1 cellular context compared by ENCODE assay signal in the genomic region with DNA sequence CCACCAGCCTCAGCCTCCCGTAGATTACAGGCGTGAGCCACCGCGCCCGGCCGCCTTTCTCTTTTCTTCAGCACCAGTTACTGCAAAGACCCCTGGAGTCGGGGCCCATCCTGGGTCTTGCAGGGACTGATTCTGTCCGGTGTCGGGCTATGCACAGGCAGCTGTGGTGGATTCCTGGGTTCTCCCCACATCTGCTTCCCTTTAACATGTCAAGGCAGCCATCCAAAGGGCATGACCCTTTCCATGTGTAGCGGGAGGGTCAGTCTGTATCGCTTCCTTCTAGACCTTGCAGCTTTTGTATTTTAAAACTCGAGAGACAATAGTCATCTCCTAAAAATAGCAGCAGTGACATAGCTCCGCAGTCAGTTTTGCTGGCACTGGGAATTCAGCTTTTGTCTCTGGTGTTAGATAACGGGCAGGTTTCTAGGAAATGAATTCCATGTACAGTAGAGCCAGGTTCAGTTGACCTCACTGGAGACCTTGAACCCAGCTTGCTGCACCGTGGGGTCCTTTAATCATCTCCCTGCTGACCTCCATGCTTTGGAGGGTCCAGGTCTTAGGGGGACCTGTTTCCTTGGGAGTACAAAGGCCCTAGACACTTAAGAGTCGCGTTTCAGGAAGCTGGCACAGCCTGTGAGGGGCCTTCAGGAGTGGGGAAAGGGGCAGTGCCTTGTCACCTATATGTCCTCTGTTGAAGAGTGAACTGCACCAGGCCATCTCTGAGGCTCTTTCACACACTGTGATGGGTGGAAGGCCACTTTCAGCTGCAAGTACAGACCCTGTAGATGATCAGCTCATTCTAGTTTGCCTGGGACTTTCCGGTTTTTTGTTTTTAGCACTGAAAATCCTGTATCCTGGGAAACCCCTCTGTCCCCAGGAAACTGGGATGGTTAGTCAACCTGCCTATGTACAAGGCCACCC.
TF ChIP-seq lines count a peak whose summit lies in the region.

No MANE protein-coding gene starts in this region.

TF ChIP-seq in K562, 482 proteins besides CTCF, POLR2A, EP300 and RAD21 (continued from another document and continues in another):
- TF ChIP-seq RBM14 (IDR thresholded peaks at IDR 0.05; ENCODE audit: borderline replicate concordance, insufficient read depth, low read depth, low read length) (no peak), ZNF41 (CRISPR knock-in tag; conservative IDR thresholded peaks at IDR 0.05) (no peak), ZNF444 (CRISPR knock-in tag; IDR thresholded peaks at IDR 0.05) (no peak), POLR2AphosphoS2 (IDR thresholded peaks at IDR 0.05; ENCODE audit: low read length) (no peak), ATF1 (CRISPR knock-in tag; IDR thresholded peaks at IDR 0.05) (no peak), ATF1 (tag; IDR thresholded peaks at IDR 0.05) (no peak), PHB2 (IDR thresholded peaks at IDR 0.05; ENCODE audit: low read depth) (no peak), BRD9 (IDR thresholded peaks at IDR 0.05; ENCODE audit: low read depth, partially characterized antibody) (no peak), MYC (IDR thresholded peaks at IDR 0.05; ENCODE audit: low read depth, low read length) (no peak), MYC (CRISPR knock-in tag; IDR thresholded peaks at IDR 0.05; ENCODE audit: borderline replicate concordance, low read depth) (no peak), CSDE1 (IDR thresholded peaks at IDR 0.05) (no peak), CHD1 (IDR thresholded peaks at IDR 0.05; ENCODE audit: low read length) (no peak), RFX7 (CRISPR knock-in tag; IDR thresholded peaks at IDR 0.05) (no peak), ATF7 (IDR thresholded peaks at IDR 0.05) (peak; percentile 70), XRCC5 (IDR thresholded peaks at IDR 0.05; ENCODE audit: low read depth, low read length) (no peak), ZNF586 (CRISPR knock-in tag; conservative IDR thresholded peaks at IDR 0.05) (no peak), NFIC (IDR thresholded peaks at IDR 0.05) (peak; percentile 67), STAT5A (IDR thresholded peaks at IDR 0.05; ENCODE audit: borderline replicate concordance, low read length) (peak; percentile 7; the same call in 1 of the 2 replicates), TEAD4 (IDR thresholded peaks at IDR 0.05; ENCODE audit: low read length) (peak; percentile 51; the same call in 1 of the 2 replicates), TEAD4 (CRISPR knock-in tag; IDR thresholded peaks at IDR 0.05; ENCODE audit: borderline replicate concordance) (no peak), CHCHD3 (CRISPR knock-in tag; IDR thresholded peaks at IDR 0.05) (no peak), GATA2 (CRISPR knock-in tag; IDR thresholded peaks at IDR 0.05) (no peak), DPF2 (IDR thresholded peaks at IDR 0.05) (no peak; the same call in 1 of the 2 replicates), ZNF644 (tag; IDR thresholded peaks at IDR 0.05; ENCODE audit: low read depth) (no peak), ZNF583 (CRISPR knock-in tag; IDR thresholded peaks at IDR 0.05) (no peak), GABPA (tag; conservative IDR thresholded peaks at IDR 0.05; ENCODE audit: low read depth) (no peak), HNRNPK (IDR thresholded peaks at IDR 0.05; ENCODE audit: low read depth, low read length, poor library complexity, severe bottlenecking) (no peak), HDAC3 (IDR thresholded peaks at IDR 0.05; ENCODE audit: borderline replicate concordance, partially characterized antibody) (peak; percentile 76), ZNF77 (CRISPR knock-in tag; IDR thresholded peaks at IDR 0.05) (no peak), ZNF354B (CRISPR knock-in tag; IDR thresholded peaks at IDR 0.05) (no peak), ETV5 (CRISPR knock-in tag; IDR thresholded peaks at IDR 0.05; ENCODE audit: low read depth) (peak; percentile 60; the same call in 1 of the 2 replicates), ZNF239 (CRISPR knock-in tag; IDR thresholded peaks at IDR 0.05) (no peak)
- TF ChIP-seq, protein P1, sequence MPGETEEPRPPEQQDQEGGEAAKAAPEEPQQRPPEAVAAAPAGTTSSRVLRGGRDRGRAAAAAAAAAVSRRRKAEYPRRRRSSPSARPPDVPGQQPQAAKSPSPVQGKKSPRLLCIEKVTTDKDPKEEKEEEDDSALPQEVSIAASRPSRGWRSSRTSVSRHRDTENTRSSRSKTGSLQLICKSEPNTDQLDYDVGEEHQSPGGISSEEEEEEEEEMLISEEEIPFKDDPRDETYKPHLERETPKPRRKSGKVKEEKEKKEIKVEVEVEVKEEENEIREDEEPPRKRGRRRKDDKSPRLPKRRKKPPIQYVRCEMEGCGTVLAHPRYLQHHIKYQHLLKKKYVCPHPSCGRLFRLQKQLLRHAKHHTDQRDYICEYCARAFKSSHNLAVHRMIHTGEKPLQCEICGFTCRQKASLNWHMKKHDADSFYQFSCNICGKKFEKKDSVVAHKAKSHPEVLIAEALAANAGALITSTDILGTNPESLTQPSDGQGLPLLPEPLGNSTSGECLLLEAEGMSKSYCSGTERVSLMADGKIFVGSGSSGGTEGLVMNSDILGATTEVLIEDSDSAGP (CRISPR knock-in tag; IDR thresholded peaks at IDR 0.05), result no peak
- TF ChIP-seq, protein P2, sequence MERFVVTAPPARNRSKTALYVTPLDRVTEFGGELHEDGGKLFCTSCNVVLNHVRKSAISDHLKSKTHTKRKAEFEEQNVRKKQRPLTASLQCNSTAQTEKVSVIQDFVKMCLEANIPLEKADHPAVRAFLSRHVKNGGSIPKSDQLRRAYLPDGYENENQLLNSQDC (CRISPR knock-in tag; IDR thresholded peaks at IDR 0.05), result no peak
- TF ChIP-seq, protein P3, sequence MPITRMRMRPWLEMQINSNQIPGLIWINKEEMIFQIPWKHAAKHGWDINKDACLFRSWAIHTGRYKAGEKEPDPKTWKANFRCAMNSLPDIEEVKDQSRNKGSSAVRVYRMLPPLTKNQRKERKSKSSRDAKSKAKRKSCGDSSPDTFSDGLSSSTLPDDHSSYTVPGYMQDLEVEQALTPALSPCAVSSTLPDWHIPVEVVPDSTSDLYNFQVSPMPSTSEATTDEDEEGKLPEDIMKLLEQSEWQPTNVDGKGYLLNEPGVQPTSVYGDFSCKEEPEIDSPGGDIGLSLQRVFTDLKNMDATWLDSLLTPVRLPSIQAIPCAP (CRISPR knock-in tag; IDR thresholded peaks at IDR 0.05; ENCODE audit: borderline replicate concordance), result no peak
- TF ChIP-seq, protein P4, sequence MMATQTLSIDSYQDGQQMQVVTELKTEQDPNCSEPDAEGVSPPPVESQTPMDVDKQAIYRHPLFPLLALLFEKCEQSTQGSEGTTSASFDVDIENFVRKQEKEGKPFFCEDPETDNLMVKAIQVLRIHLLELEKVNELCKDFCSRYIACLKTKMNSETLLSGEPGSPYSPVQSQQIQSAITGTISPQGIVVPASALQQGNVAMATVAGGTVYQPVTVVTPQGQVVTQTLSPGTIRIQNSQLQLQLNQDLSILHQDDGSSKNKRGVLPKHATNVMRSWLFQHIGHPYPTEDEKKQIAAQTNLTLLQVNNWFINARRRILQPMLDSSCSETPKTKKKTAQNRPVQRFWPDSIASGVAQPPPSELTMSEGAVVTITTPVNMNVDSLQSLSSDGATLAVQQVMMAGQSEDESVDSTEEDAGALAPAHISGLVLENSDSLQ (IDR thresholded peaks at IDR 0.05), result 0 out of 2 replicates have a peak, but pooled peaks have one; percentile 9
- TF ChIP-seq, protein P5, sequence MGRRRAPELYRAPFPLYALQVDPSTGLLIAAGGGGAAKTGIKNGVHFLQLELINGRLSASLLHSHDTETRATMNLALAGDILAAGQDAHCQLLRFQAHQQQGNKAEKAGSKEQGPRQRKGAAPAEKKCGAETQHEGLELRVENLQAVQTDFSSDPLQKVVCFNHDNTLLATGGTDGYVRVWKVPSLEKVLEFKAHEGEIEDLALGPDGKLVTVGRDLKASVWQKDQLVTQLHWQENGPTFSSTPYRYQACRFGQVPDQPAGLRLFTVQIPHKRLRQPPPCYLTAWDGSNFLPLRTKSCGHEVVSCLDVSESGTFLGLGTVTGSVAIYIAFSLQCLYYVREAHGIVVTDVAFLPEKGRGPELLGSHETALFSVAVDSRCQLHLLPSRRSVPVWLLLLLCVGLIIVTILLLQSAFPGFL (CRISPR knock-in tag; IDR thresholded peaks at IDR 0.05), result no peak
- TF ChIP-seq, protein P6, sequence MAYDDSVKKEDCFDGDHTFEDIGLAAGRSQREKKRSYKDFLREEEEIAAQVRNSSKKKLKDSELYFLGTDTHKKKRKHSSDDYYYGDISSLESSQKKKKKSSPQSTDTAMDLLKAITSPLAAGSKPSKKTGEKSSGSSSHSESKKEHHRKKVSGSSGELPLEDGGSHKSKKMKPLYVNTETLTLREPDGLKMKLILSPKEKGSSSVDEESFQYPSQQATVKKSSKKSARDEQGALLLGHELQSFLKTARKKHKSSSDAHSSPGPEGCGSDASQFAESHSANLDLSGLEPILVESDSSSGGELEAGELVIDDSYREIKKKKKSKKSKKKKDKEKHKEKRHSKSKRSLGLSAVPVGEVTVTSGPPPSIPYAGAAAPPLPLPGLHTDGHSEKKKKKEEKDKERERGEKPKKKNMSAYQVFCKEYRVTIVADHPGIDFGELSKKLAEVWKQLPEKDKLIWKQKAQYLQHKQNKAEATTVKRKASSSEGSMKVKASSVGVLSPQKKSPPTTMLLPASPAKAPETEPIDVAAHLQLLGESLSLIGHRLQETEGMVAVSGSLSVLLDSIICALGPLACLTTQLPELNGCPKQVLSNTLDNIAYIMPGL (CRISPR knock-in tag; IDR thresholded peaks at IDR 0.05), result no peak
- TF ChIP-seq, protein P7, sequence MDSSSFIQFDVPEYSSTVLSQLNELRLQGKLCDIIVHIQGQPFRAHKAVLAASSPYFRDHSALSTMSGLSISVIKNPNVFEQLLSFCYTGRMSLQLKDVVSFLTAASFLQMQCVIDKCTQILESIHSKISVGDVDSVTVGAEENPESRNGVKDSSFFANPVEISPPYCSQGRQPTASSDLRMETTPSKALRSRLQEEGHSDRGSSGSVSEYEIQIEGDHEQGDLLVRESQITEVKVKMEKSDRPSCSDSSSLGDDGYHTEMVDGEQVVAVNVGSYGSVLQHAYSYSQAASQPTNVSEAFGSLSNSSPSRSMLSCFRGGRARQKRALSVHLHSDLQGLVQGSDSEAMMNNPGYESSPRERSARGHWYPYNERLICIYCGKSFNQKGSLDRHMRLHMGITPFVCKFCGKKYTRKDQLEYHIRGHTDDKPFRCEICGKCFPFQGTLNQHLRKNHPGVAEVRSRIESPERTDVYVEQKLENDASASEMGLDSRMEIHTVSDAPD (CRISPR knock-in tag; IDR thresholded peaks at IDR 0.05), result no peak
- TF ChIP-seq, protein P8, sequence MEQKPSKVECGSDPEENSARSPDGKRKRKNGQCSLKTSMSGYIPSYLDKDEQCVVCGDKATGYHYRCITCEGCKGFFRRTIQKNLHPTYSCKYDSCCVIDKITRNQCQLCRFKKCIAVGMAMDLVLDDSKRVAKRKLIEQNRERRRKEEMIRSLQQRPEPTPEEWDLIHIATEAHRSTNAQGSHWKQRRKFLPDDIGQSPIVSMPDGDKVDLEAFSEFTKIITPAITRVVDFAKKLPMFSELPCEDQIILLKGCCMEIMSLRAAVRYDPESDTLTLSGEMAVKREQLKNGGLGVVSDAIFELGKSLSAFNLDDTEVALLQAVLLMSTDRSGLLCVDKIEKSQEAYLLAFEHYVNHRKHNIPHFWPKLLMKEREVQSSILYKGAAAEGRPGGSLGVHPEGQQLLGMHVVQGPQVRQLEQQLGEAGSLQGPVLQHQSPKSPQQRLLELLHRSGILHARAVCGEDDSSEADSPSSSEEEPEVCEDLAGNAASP (IDR thresholded peaks at IDR 0.05), result no peak
- TF ChIP-seq, protein P9, sequence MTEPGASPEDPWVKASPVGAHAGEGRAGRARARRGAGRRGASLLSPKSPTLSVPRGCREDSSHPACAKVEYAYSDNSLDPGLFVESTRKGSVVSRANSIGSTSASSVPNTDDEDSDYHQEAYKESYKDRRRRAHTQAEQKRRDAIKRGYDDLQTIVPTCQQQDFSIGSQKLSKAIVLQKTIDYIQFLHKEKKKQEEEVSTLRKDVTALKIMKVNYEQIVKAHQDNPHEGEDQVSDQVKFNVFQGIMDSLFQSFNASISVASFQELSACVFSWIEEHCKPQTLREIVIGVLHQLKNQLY (CRISPR knock-in tag; conservative IDR thresholded peaks at IDR 0.05), result no peak
- TF ChIP-seq, protein P10, sequence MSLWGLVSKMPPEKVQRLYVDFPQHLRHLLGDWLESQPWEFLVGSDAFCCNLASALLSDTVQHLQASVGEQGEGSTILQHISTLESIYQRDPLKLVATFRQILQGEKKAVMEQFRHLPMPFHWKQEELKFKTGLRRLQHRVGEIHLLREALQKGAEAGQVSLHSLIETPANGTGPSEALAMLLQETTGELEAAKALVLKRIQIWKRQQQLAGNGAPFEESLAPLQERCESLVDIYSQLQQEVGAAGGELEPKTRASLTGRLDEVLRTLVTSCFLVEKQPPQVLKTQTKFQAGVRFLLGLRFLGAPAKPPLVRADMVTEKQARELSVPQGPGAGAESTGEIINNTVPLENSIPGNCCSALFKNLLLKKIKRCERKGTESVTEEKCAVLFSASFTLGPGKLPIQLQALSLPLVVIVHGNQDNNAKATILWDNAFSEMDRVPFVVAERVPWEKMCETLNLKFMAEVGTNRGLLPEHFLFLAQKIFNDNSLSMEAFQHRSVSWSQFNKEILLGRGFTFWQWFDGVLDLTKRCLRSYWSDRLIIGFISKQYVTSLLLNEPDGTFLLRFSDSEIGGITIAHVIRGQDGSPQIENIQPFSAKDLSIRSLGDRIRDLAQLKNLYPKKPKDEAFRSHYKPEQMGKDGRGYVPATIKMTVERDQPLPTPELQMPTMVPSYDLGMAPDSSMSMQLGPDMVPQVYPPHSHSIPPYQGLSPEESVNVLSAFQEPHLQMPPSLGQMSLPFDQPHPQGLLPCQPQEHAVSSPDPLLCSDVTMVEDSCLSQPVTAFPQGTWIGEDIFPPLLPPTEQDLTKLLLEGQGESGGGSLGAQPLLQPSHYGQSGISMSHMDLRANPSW (CRISPR knock-in tag; IDR thresholded peaks at IDR 0.05), result no peak
- TF ChIP-seq, protein P11, sequence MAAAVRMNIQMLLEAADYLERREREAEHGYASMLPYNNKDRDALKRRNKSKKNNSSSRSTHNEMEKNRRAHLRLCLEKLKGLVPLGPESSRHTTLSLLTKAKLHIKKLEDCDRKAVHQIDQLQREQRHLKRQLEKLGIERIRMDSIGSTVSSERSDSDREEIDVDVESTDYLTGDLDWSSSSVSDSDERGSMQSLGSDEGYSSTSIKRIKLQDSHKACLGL (CRISPR knock-in tag; IDR thresholded peaks at IDR 0.05; ENCODE audit: borderline replicate concordance, poor library complexity, severe bottlenecking), result no peak
- TF ChIP-seq, protein P12, sequence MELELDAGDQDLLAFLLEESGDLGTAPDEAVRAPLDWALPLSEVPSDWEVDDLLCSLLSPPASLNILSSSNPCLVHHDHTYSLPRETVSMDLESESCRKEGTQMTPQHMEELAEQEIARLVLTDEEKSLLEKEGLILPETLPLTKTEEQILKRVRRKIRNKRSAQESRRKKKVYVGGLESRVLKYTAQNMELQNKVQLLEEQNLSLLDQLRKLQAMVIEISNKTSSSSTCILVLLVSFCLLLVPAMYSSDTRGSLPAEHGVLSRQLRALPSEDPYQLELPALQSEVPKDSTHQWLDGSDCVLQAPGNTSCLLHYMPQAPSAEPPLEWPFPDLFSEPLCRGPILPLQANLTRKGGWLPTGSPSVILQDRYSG (tag; conservative IDR thresholded peaks at IDR 0.05; ENCODE audit: low read depth), result no peak
- TF ChIP-seq, protein P13, sequence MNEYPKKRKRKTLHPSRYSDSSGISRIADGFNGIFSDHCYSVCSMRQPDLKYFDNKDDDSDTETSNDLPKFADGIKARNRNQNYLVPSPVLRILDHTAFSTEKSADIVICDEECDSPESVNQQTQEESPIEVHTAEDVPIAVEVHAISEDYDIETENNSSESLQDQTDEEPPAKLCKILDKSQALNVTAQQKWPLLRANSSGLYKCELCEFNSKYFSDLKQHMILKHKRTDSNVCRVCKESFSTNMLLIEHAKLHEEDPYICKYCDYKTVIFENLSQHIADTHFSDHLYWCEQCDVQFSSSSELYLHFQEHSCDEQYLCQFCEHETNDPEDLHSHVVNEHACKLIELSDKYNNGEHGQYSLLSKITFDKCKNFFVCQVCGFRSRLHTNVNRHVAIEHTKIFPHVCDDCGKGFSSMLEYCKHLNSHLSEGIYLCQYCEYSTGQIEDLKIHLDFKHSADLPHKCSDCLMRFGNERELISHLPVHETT (CRISPR knock-in tag; conservative IDR thresholded peaks at IDR 0.05 in 1 of 2, IDR thresholded peaks at IDR 0.05 in 1 of 2), result no peak
